16 cellular contexts compared by ENCODE assay signal in genomic region chr17:28569446-28569845, GRCh38. TPM values are rescaled to one million over a fixed set of nuclear protein-coding genes. Genes with fewer than 3 reads are reported as not detected.
DNase-seq lines count a peak whose midpoint lies in the region; ATAC-seq, FAIRE-seq and TF ChIP-seq lines count a peak whose summit lies in the region.
"Had no signal": no experiment of that assay in that cellular context is flagged by ENCODE, and none has a peak within 500 bp of the region (broad histone marks: within the 10 kb centered on the region; RNA-seq: fewer than 3 reads in every experiment).

No MANE protein-coding gene starts in this region.

- H3K4me1 ChIP-seq in CD4-positive, CD25-positive, alpha-beta regulatory T cell (ENCODE audit: control insufficient read depth, insufficient read depth, low read length, poor library complexity, severe bottlenecking) = peaks cover 41% of the 10 kb centered on the region
- peaks cover 0 to 40% (median 9%) of the 10 kb centered on the region in 3 donors for H3K4me1 ChIP-seq in gastroesophageal sphincter

- intact Hi-C loops in activated CD4-positive, alpha-beta memory T cell treated with anti-CD3 and anti-CD28 coated beads for 36 hours (cut with micrococcal nuclease) = no loop called here

- peak overlapping the region; percentile 92 to 99 (median 98) for H3K4me3 Mint-ChIP-seq in CD4-positive, CD25-positive, alpha-beta regulatory T cell
- peak overlapping the region; percentile 54 for H3K4me3 Mint-ChIP-seq in activated CD4-positive, alpha-beta memory T cell treated with anti-CD3 and anti-CD28 coated beads for 36 hours
- H3K4me3 Mint-ChIP-seq in naive B cell = peak overlapping the region in 7 of 8 donors; percentile 1 to 99 (median 96)

- no peak for ATAC-seq in CD4-positive, CD25-positive, alpha-beta regulatory T cell (ENCODE audit: low read depth in 2 of 2)
- no peak for ATAC-seq in naive B cell (ENCODE audit: low read depth in 2 of 2)
- no peak for ATAC-seq in HG02798 (IDR thresholded peaks at IDR 0.05; ENCODE audit: poor library complexity, unreplicated experiment)
- no peak for ATAC-seq in gastroesophageal sphincter

- H3K27me3 Mint-ChIP-seq in CD4-positive, CD25-positive, alpha-beta regulatory T cell = no peaks in the 10 kb centered on the region
- no peaks in the 10 kb centered on the region for H3K27me3 Mint-ChIP-seq in activated CD4-positive, alpha-beta memory T cell treated with anti-CD3 and anti-CD28 coated beads for 36 hours
- H3K27me3 Mint-ChIP-seq in naive B cell = no peaks in the 10 kb centered on the region

- POLR2A ChIA-PET in activated CD4-positive, alpha-beta memory T cell treated with anti-CD3 and anti-CD28 coated beads for 36 hours (lab: Charles Lee) = interaction anchor here (1.1 kb wide), 1 partner anchor 11 kb away, joined by 3 read pairs; no protein-coding TSS in a partner anchor

- H3K36me3 ChIP-seq in CD4-positive, CD25-positive, alpha-beta regulatory T cell (ENCODE audit: control insufficient read depth, insufficient read depth, low read length) = peaks cover 7% of the 10 kb centered on the region
- peaks cover 0 to 18% of the 10 kb centered on the region in 2 donors for H3K36me3 ChIP-seq in gastroesophageal sphincter

- no peak for TF ChIP-seq POLR2A in gastroesophageal sphincter (IDR thresholded peaks at IDR 0.05)

- CTCF ChIA-PET in activated CD4-positive, alpha-beta memory T cell treated with anti-CD3 and anti-CD28 coated beads for 36 hours (lab: Charles Lee) = interaction anchor here (6.4 kb wide), 1 partner anchor 21 kb away, joined by 53 read pairs; no protein-coding TSS in a partner anchor

- TF ChIP-seq CTCF in GM12865 (IDR thresholded peaks at IDR 0.05; ENCODE audit: insufficient read depth, low read depth, low read length, missing control alignments) (no peak), gastroesophageal sphincter (IDR thresholded peaks at IDR 0.05) (no peak)

- H3K36me3 Mint-ChIP-seq in CD4-positive, CD25-positive, alpha-beta regulatory T cell = peaks cover 16% of the 10 kb centered on the region
- H3K36me3 Mint-ChIP-seq in activated CD4-positive, alpha-beta memory T cell treated with anti-CD3 and anti-CD28 coated beads for 36 hours = peaks cover 22% of the 10 kb centered on the region
- H3K36me3 Mint-ChIP-seq in naive B cell = peaks cover 0 to 4% of the 10 kb centered on the region in 2 donors

- no peaks in the 10 kb centered on the region for H3K9me3 ChIP-seq in CD4-positive, CD25-positive, alpha-beta regulatory T cell (ENCODE audit: control insufficient read depth in 2 of 2, low read length in 2 of 2)
- H3K9me3 ChIP-seq in gastroesophageal sphincter = no peaks in the 10 kb centered on the region
- H3K9me3 ChIP-seq: esophagus muscularis mucosa, testis had no signal

- no peak overlapping the region for H3K27ac ChIP-seq in CD4-positive, CD25-positive, alpha-beta regulatory T cell (ENCODE audit: insufficient read depth, low read length, poor library complexity, severe bottlenecking)
- H3K27ac ChIP-seq in gastroesophageal sphincter = no peak overlapping the region
- H3K27ac ChIP-seq: testis had no signal

- TF ChIP-seq EP300 in gastroesophageal sphincter (IDR thresholded peaks at IDR 0.05) = no peak

- no peak for FAIRE-seq in frontal cortex (lab: Jason Lieb, UNC)
- FAIRE-seq: GM19239, H54 had no signal

- H3K4me3 ChIP-seq in CD4-positive, CD25-positive, alpha-beta regulatory T cell (ENCODE audit: low read depth, low read length) = peak overlapping the region; percentile 69
- peak overlapping the region; percentile 95 for H3K4me3 ChIP-seq in GM12865 (ENCODE audit: low read depth, low read length)
- no peak overlapping the region for H3K4me3 ChIP-seq in gastroesophageal sphincter

- no peak for DNase-seq in CD4-positive, CD25-positive, alpha-beta regulatory T cell
- DNase-seq in GM12865 (ENCODE audit: low read depth) (no peak), naive B cell (no peak), NOMO-1 treated with DMSO at 0.1 percent for 48 hours (lab: John Stamatoyannopoulos, UW; ENCODE audit: unreplicated experiment) (no peak), frontal cortex (ENCODE audit: low spot score in 2 of 2) (no peak)
- DNase-seq in activated CD4-positive, alpha-beta memory T cell treated with anti-CD3 and anti-CD28 coated beads for 36 hours = no peak
- DNase-seq: central memory CD4-positive, alpha-beta T cell; IMR-90; NCI-H2107; OCI-M1; testis had no signal

- peaks cover 0 to 1% (median 0%) of the 10 kb centered on the region in 7 donors for H3K9me3 Mint-ChIP-seq in CD4-positive, CD25-positive, alpha-beta regulatory T cell
- H3K9me3 Mint-ChIP-seq in activated CD4-positive, alpha-beta memory T cell treated with anti-CD3 and anti-CD28 coated beads for 36 hours = no peaks in the 10 kb centered on the region
- H3K9me3 Mint-ChIP-seq in naive B cell = no peaks in the 10 kb centered on the region

- 100% methylated on average over 1 of the region's 1 CpG for WGBS in gastroesophageal sphincter (ENCODE audit: low coverage in 1 of 2), 2 donors

- H3K4me1 Mint-ChIP-seq in CD4-positive, CD25-positive, alpha-beta regulatory T cell = peaks cover 27 to 76% (median 55%) of the 10 kb centered on the region in 4 donors
- peaks cover 54% of the 10 kb centered on the region for H3K4me1 Mint-ChIP-seq in activated CD4-positive, alpha-beta memory T cell treated with anti-CD3 and anti-CD28 coated beads for 36 hours (ENCODE audit: low read depth)
- peaks cover 43 to 74% (median 55%) of the 10 kb centered on the region in 3 donors for H3K4me1 Mint-ChIP-seq in naive B cell

- no peaks in the 10 kb centered on the region for H3K27me3 ChIP-seq in CD4-positive, CD25-positive, alpha-beta regulatory T cell (ENCODE audit: control insufficient read depth, insufficient read depth, low read length)
- H3K27me3 ChIP-seq in gastroesophageal sphincter = no peaks in the 10 kb centered on the region
- H3K27me3 ChIP-seq: esophagus muscularis mucosa, testis had no signal

- peak overlapping the region; percentile 37 to 97 (median 76) for H3K27ac Mint-ChIP-seq in CD4-positive, CD25-positive, alpha-beta regulatory T cell
- no peak overlapping the region for H3K27ac Mint-ChIP-seq in activated CD4-positive, alpha-beta memory T cell treated with anti-CD3 and anti-CD28 coated beads for 36 hours
- H3K27ac Mint-ChIP-seq in naive B cell = peak overlapping the region in 2 of 6 donors; percentile 31 to 40

RNA-seq across cellular contexts. Expression of gene PIGS, which starts 1.9 kb away (rescaled TPM):
- 59.7 TPM for total RNA-seq in CD4-positive, CD25-positive, alpha-beta regulatory T cell
- polyA plus RNA-seq in CD4-positive, CD25-positive, alpha-beta regulatory T cell = 10 to 100 TPM; 53.3 to 82.6 (median 67.1) TPM
- total RNA-seq in activated CD4-positive, alpha-beta memory T cell treated with anti-CD3 and anti-CD28 coated beads for 36 hours = 10 to 100 TPM; 36.6 to 38.6 TPM
- polyA plus RNA-seq in naive B cell (ENCODE audit: low read depth in 6 of 6) = 10 to 100 TPM; 31.3 to 61.7 (median 46.0) TPM
- total RNA-seq in gastroesophageal sphincter = 10 to 100 TPM; 40.8 to 90.4 (median 64.5) TPM
- total RNA-seq in frontal cortex = 16.3 TPM

RNA-seq across cellular contexts. Expression of gene ALDOC, which starts 7.2 kb away (rescaled TPM):
- total RNA-seq in CD4-positive, CD25-positive, alpha-beta regulatory T cell = 33.0 TPM
- polyA plus RNA-seq in CD4-positive, CD25-positive, alpha-beta regulatory T cell = 100 to 1,000 TPM in 1 of 4 donors, 10 to 100 TPM in 3; 68.2 to 109 (median 92.4) TPM
- 10 to 100 TPM; 75.2 to 77.3 TPM for total RNA-seq in activated CD4-positive, alpha-beta memory T cell treated with anti-CD3 and anti-CD28 coated beads for 36 hours
- 10 to 100 TPM; 30.6 to 67.9 (median 48.3) TPM for polyA plus RNA-seq in naive B cell (ENCODE audit: low read depth in 6 of 6)
- total RNA-seq in gastroesophageal sphincter (10 to 100 TPM; 29.1 to 46.5 (median 37.7) TPM), frontal cortex (56.7 TPM)

RNA-seq across cellular contexts. Expression of gene UNC119, which starts 17.0 kb away (rescaled TPM):
- total RNA-seq in CD4-positive, CD25-positive, alpha-beta regulatory T cell = 66.9 TPM
- 10 to 100 TPM; 29.5 to 35.0 (median 31.2) TPM for polyA plus RNA-seq in CD4-positive, CD25-positive, alpha-beta regulatory T cell
- total RNA-seq in activated CD4-positive, alpha-beta memory T cell treated with anti-CD3 and anti-CD28 coated beads for 36 hours = 10 to 100 TPM; 38.0 to 42.0 TPM
- 10 to 100 TPM; 69.7 to 93.0 (median 75.3) TPM for polyA plus RNA-seq in naive B cell (ENCODE audit: low read depth in 6 of 6)
- total RNA-seq in gastroesophageal sphincter (10 to 100 TPM; 17.5 to 28.7 (median 20.3) TPM), frontal cortex (32.6 TPM)

RNA-seq across cellular contexts. Expression of gene SPAG5, which starts 29.4 kb away (rescaled TPM):
- total RNA-seq in CD4-positive, CD25-positive, alpha-beta regulatory T cell = 37.7 TPM
- 1 to 10 TPM in 3 of 4 donors, under 1 TPM in 1; 0.84 to 2.2 (median 1.8) TPM for polyA plus RNA-seq in CD4-positive, CD25-positive, alpha-beta regulatory T cell
- 100 to 1,000 TPM; 153 to 159 TPM for total RNA-seq in activated CD4-positive, alpha-beta memory T cell treated with anti-CD3 and anti-CD28 coated beads for 36 hours
- 1 to 10 TPM in 1 of 6 donors, under 1 TPM in 4, not detected in 1; 0.26 to 1.1 (median 0.62) TPM for polyA plus RNA-seq in naive B cell (ENCODE audit: low read depth in 6 of 6)
- total RNA-seq in gastroesophageal sphincter (1 to 10 TPM; 1.4 to 4.9 (median 2.6) TPM), frontal cortex (3.7 TPM)

RNA-seq across cellular contexts. Expression of gene RSKR, which starts 44.5 kb away (rescaled TPM):
- 15.2 TPM for total RNA-seq in CD4-positive, CD25-positive, alpha-beta regulatory T cell
- polyA plus RNA-seq in CD4-positive, CD25-positive, alpha-beta regulatory T cell = under 1 TPM in 3 of 4 donors, not detected in 1; 0.08 to 0.78 (median 0.10) TPM
- total RNA-seq in activated CD4-positive, alpha-beta memory T cell treated with anti-CD3 and anti-CD28 coated beads for 36 hours = 10 to 100 TPM; 14.2 to 17.5 TPM
- polyA plus RNA-seq in naive B cell (ENCODE audit: low read depth in 6 of 6) = under 1 TPM in 2 of 6 donors, not detected in 4; 0.09 to 0.20 TPM
- total RNA-seq in gastroesophageal sphincter (1 to 10 TPM in 3 of 4 donors, under 1 TPM in 1; 0.59 to 8.1 (median 3.1) TPM), frontal cortex (11.8 TPM)

Comparison
In these comparisons a context has a peak if more than half of its experiments do, and no peak if none do; other contexts are left out.
1. H3K4me3 ChIP-seq: peak in CD4-positive, CD25-positive, alpha-beta regulatory T cell (single experiment) and GM12865 (single experiment); none in gastroesophageal sphincter (0 of 2).
2. Peak in every context shown above with its lines, with median percentiles within 50 percentile points of each other: H3K4me3 Mint-ChIP-seq.